8 cellular contexts compared by ENCODE assay signal in the genomic region with DNA sequence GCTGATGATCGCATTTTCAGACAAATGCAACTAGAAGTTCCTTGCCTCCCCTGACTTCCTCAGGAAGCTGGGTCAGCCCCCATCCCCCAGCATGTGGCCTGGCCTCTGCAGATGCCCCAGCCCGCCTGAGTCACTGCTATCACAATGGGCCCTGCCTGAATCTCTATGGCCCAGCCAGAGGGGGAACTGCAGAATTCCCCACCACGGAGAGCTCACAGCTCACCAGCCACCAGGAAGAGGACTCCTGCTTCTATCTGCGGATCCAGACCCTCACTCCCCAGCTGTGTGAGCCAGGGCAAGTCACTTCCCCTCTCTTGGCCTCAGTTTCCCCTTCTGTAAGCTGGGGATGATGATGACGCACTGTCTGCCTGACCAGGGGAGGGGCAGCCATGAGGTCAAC. TPM values are rescaled to one million over a fixed set of nuclear protein-coding genes. Genes with fewer than 3 reads are reported as not detected.
DNase-seq lines count a peak whose midpoint lies in the region; ATAC-seq and TF ChIP-seq lines count a peak whose summit lies in the region.

No MANE protein-coding gene starts in this region.

- dilution Hi-C loops in mammary epithelial cell (cut with HindIII; ENCODE audit: low sequenced_read_pairs) = no loop called here

- H2AFZ ChIP-seq in mammary epithelial cell (ENCODE audit: low read depth, low read length) = no peak overlapping the region

- H3K79me2 ChIP-seq in mammary epithelial cell (ENCODE audit: insufficient read depth, low read length) = no peaks in the 10 kb centered on the region

- H3K27ac ChIP-seq in breast epithelium (peak overlapping the region; percentile 83 to 95), mammary epithelial cell (ENCODE audit: insufficient read depth, low read depth, low read length) (no peak overlapping the region), brain microvascular endothelial cell (peak overlapping the region; percentile 92), vagina (peak overlapping the region; percentile 91)

- TF ChIP-seq CTCF in breast epithelium (IDR thresholded peaks at IDR 0.05) (no peak), mammary epithelial cell (conservative IDR thresholded peaks at IDR 0.05 in 1 of 2, IDR thresholded peaks at IDR 0.05 in 1 of 2; ENCODE audit: extremely low read depth in 1 of 2, insufficient read depth in 1 of 2, low read depth in 1 of 2, low read length in 2 of 2) (no peak), brain microvascular endothelial cell (IDR thresholded peaks at IDR 0.05; ENCODE audit: low read depth, low read length, missing control alignments) (no peak), vagina (IDR thresholded peaks at IDR 0.05) (no peak)

- BruUV-seq in mammary epithelial cell (replicated peaks; lab: Mats Ljungman, UMichigan) = no TSS peak

- intact Hi-C loops in breast epithelium (cut with DNase I; ENCODE audit: low total_unique reads) = loop anchor here (10.0 kb wide), 1 partner anchor 105 kb away; no protein-coding TSS in a partner anchor
- intact Hi-C loops in mammary epithelial cell (cut with micrococcal nuclease) = no loop called here
- intact Hi-C loops in vagina (cut with DNase I) = no loop called here

- WGBS in mammary epithelial cell (ENCODE audit: low coverage, missing lambda C conversion rate) = 57% methylated on average over 2 of the region's 5 CpGs

- H3K9ac ChIP-seq in mammary epithelial cell (ENCODE audit: insufficient read depth, low read length) = no peak overlapping the region

- H3K4me1 ChIP-seq in breast epithelium = peaks cover 9 to 22% of the 10 kb centered on the region in 2 donors
- no peaks in the 10 kb centered on the region for H3K4me1 ChIP-seq in mammary epithelial cell (ENCODE audit: insufficient read depth, low read length)
- H3K4me1 ChIP-seq in vagina = peaks cover 97% of the 10 kb centered on the region

- no peaks in the 10 kb centered on the region for H4K20me1 ChIP-seq in mammary epithelial cell (ENCODE audit: insufficient read depth, low read length)

- in situ Hi-C loops in mammary epithelial cell (cut with MboI; ENCODE audit: low sequenced_read_pairs in 2 of 2) (no loop called here), brain microvascular endothelial cell (cut with HindIII; ENCODE audit: low pct_ligation_motif_present, low sequenced_read_pairs) (no loop called here)

- DNase-seq in breast epithelium (ENCODE audit: low spot score in 2 of 2) (no peak), mammary epithelial cell (no peak), brain microvascular endothelial cell (peak; percentile 80), kidney tubule cell (ENCODE audit: low spot score) (peak; percentile 48), vagina (ENCODE audit: extremely low spot score in 2 of 2) (no peak), NCI-H1694 treated with DMSO at 0.1 percent for 48 hours (lab: John Stamatoyannopoulos, UW) (no peak), foreskin melanocyte (no peak)

- H3K9me3 ChIP-seq in breast epithelium = no peaks in the 10 kb centered on the region
- H3K9me3 ChIP-seq in mammary epithelial cell (replicated peaks; ENCODE audit: insufficient read depth, low read length) = no peaks in the 10 kb centered on the region
- H3K9me3 ChIP-seq in vagina = no peaks in the 10 kb centered on the region

- no peaks in the 10 kb centered on the region for H3K36me3 ChIP-seq in breast epithelium
- H3K36me3 ChIP-seq in mammary epithelial cell (ENCODE audit: insufficient read depth, low read length) = no peaks in the 10 kb centered on the region
- H3K36me3 ChIP-seq in brain microvascular endothelial cell (replicated peaks) = no peaks in the 10 kb centered on the region
- H3K36me3 ChIP-seq in vagina = no peaks in the 10 kb centered on the region

- CTCF ChIA-PET in mammary epithelial cell (lab: Charles Lee; ENCODE audit: low non-redundant PET) = no interaction called here

- H3K4me3 ChIP-seq in breast epithelium (peak overlapping the region in 1 of 3 donors; percentile 5), mammary epithelial cell (replicated peaks in 1 of 3; ENCODE audit: insufficient read depth in 1 of 3, low read depth in 2 of 3, low read length in 3 of 3) (no peak overlapping the region), brain microvascular endothelial cell (ENCODE audit: low read depth, low read length) (no peak overlapping the region), vagina (no peak overlapping the region)

- ATAC-seq in HG02970 (IDR thresholded peaks at IDR 0.05; ENCODE audit: low FRiP score, unreplicated experiment) = no peak

- TF ChIP-seq POLR2A in breast epithelium (IDR thresholded peaks at IDR 0.05) (no peak), vagina (IDR thresholded peaks at IDR 0.05) (no peak)

- H3K4me2 ChIP-seq in mammary epithelial cell (ENCODE audit: insufficient read depth, low read depth, low read length) = no peak overlapping the region

- H3K27me3 ChIP-seq in breast epithelium (no peaks in the 10 kb centered on the region), mammary epithelial cell (ENCODE audit: insufficient read depth, low read length) (peaks cover 1% of the 10 kb centered on the region), brain microvascular endothelial cell (replicated peaks) (no peaks in the 10 kb centered on the region), vagina (no peaks in the 10 kb centered on the region)

RNA-seq across cellular contexts. Expression of a gene that starts 6.9 kb away (rescaled TPM):
- total RNA-seq in breast epithelium = 100 to 1,000 TPM in 2 of 3 donors, 10 to 100 TPM in 1; 53.6 to 187 (median 118) TPM
- 1 to 10 TPM; 2.3 to 2.7 TPM for total RNA-seq in mammary epithelial cell
- polyA plus RNA-seq in mammary epithelial cell = 0.63 TPM
- 0.83 TPM for polyA minus RNA-seq in mammary epithelial cell
- 96.5 TPM for total RNA-seq in vagina

RNA-seq across cellular contexts. Expression of a gene that starts 56.6 kb away (rescaled TPM):
- total RNA-seq in breast epithelium = not detected
- not detected for total RNA-seq in mammary epithelial cell
- polyA plus RNA-seq in mammary epithelial cell = not detected
- not detected for polyA minus RNA-seq in mammary epithelial cell
- total RNA-seq in vagina = not detected

Comparison
In these comparisons a context has a peak if more than half of its experiments do, and no peak if none do; other contexts are left out.
1. RNA of a gene that starts 6.9 kb away (total RNA-seq): 53.6 to 187 TPM in breast epithelium and 96.5 TPM in vagina (single experiment); 2.3 to 2.7 TPM in mammary epithelial cell; every median in the first group is over 10 times any median in the second.
2. DNase-seq: peak in brain microvascular endothelial cell (single experiment) and kidney tubule cell (single experiment); none in breast epithelium (0 of 2), mammary epithelial cell (single experiment), vagina (0 of 2), NCI-H1694 treated with DMSO at 0.1 percent for 48 hours (single experiment) and foreskin melanocyte (single experiment).